ENCODE assay signal across 8 cellular contexts in genomic region chr1:94418664-94419655, GRCh38. TPM values are rescaled to one million over a fixed set of nuclear protein-coding genes. Genes with fewer than 3 reads are reported as not detected.
DNase-seq lines count a peak whose midpoint lies in the region; ATAC-seq and TF ChIP-seq lines count a peak whose summit lies in the region.

No MANE protein-coding gene starts in this region.

- H3K9ac ChIP-seq in GM23248 (peak overlapping the region; percentile 80), parathyroid adenoma (peak overlapping the region; percentile 13)

- H3K4me1 ChIP-seq in GM23248 (ENCODE audit: insufficient read depth): peaks cover 39% of the 10 kb centered on the region
- peaks cover 0 to 57% (median 33%) of the 10 kb centered on the region in 12 donors for H3K4me1 ChIP-seq in heart left ventricle
- H3K4me1 ChIP-seq in parathyroid adenoma: peaks cover 2% of the 10 kb centered on the region

- WGBS in GM23248 (ENCODE audit: low coverage in 1 of 2, low lambda C conversion rate in 2 of 2, missing lambda C conversion rate in 2 of 2), 2 experiments: 3% methylated on average over 39 to 46 of the region's 52 CpGs
- 3 to 4% (median 3%) methylated on average over 48 to 52 of the region's 52 CpGs for WGBS in heart left ventricle, 4 donors

- peak overlapping the region; percentile 79 for H3K4me3 ChIP-seq in GM23248
- H3K4me3 ChIP-seq in NB4 (ENCODE audit: low read depth, low read length): peak overlapping the region; percentile 84
- peak overlapping the region; percentile 63 to 99 (median 86) for H3K4me3 ChIP-seq in heart left ventricle
- H3K4me3 ChIP-seq in parathyroid adenoma (ENCODE audit: low read depth, low read length): peak overlapping the region; percentile 86

- intact Hi-C loops in heart left ventricle (cut with DNase I): loop anchor here in 3 of 10 donors (5.0 to 10.0 kb wide), 3 partner anchors 43 to 813 kb away; partner anchors contain the start of genes ARHGAP29 (in 1 of the 3) and RWDD3 (in 1 of the 3)

- peak overlapping the region; percentile 76 for H3K27ac ChIP-seq in GM23248
- peak overlapping the region; percentile 81 to 97 (median 94) for H3K27ac ChIP-seq in heart left ventricle
- peak overlapping the region; percentile 72 for H3K27ac ChIP-seq in parathyroid adenoma

- H3K9me2 ChIP-seq in GM23248 (ENCODE audit: insufficient read depth): no peaks in the 10 kb centered on the region

- H3K27me3 ChIP-seq in GM23248 (replicated peaks; ENCODE audit: insufficient read depth) (no peaks in the 10 kb centered on the region), heart left ventricle (no peaks in the 10 kb centered on the region), parathyroid adenoma (ENCODE audit: control insufficient read depth, insufficient read depth, low read length) (no peaks in the 10 kb centered on the region)

- no peaks in the 10 kb centered on the region; the same call in 1 of the 2 replicates for H4K20me1 ChIP-seq in GM23248 (ENCODE audit: insufficient read depth)

- H3K4me2 ChIP-seq in GM23248 (ENCODE audit: unreplicated experiment): peak overlapping the region; percentile 80
- H3K4me2 ChIP-seq in parathyroid adenoma (ENCODE audit: low read length): peak overlapping the region; percentile 89

- peaks cover 32% of the 10 kb centered on the region for H3F3A ChIP-seq in GM23248 (ENCODE audit: insufficient read depth)

- ATAC-seq in activated naive CD4-positive, alpha-beta T cell treated with anti-CD3 and anti-CD28 coated beads, Interleukin-2, amount 50 U/mL, for 72 hours: peak; percentile 14 to 24
- ATAC-seq in heart left ventricle: peak in 3 of 4 donors; percentile 10 to 32 (median 30)

- H3K36me3 ChIP-seq in GM23248 (ENCODE audit: low read depth): no peaks in the 10 kb centered on the region
- H3K36me3 ChIP-seq in heart left ventricle: no peaks in the 10 kb centered on the region
- no peaks in the 10 kb centered on the region for H3K36me3 ChIP-seq in parathyroid adenoma (ENCODE audit: control insufficient read depth, insufficient read depth, low read length)

- H3K9me3 ChIP-seq in GM23248 (ENCODE audit: low read depth): no peaks in the 10 kb centered on the region
- no peaks in the 10 kb centered on the region for H3K9me3 ChIP-seq in heart left ventricle
- no peaks in the 10 kb centered on the region for H3K9me3 ChIP-seq in parathyroid adenoma (ENCODE audit: control insufficient read depth, low read length)

- H3K36me3 Mint-ChIP-seq in activated naive CD4-positive, alpha-beta T cell treated with anti-CD3 and anti-CD28 coated beads, Interleukin-2, amount 50 U/mL, for 72 hours: peaks cover 0 to 6% of the 10 kb centered on the region in 2 donors

- H3K27ac Mint-ChIP-seq in activated naive CD4-positive, alpha-beta T cell treated with anti-CD3 and anti-CD28 coated beads, Interleukin-2, amount 50 U/mL, for 72 hours: peak overlapping the region in 1 of 2 donors; percentile 67

- peaks cover 53% of the 10 kb centered on the region for H3K79me2 ChIP-seq in GM23248 (ENCODE audit: insufficient read depth)
- no peaks in the 10 kb centered on the region for H3K79me2 ChIP-seq in parathyroid adenoma

- in situ Hi-C loops in GM23248 (cut with MboI): no loop called here

- H2AFZ ChIP-seq in GM23248: peak overlapping the region; percentile 85
- H2AFZ ChIP-seq in parathyroid adenoma: peak overlapping the region; percentile 96

- TF ChIP-seq POLR2A in NB4 (IDR thresholded peaks at IDR 0.05; ENCODE audit: extremely low read depth, insufficient read length) (no peak), heart left ventricle (IDR thresholded peaks at IDR 0.05) (no peak)

- DNase-seq in NCI-H2227 (lab: John Stamatoyannopoulos, UW; ENCODE audit: unreplicated experiment) (peak; percentile 59), NCI-H2227 treated with DMSO at 0.1 percent for 48 hours (lab: John Stamatoyannopoulos, UW) (no peak), GM23248 (peak; percentile 80), NB4 (ENCODE audit: low read depth) (no peak), heart left ventricle (peak; percentile 55 to 81 (median 66))
- peak in 1 of 2 donors; percentile 58 for DNase-seq in activated naive CD4-positive, alpha-beta T cell treated with anti-CD3 and anti-CD28 coated beads, Interleukin-2, amount 50 U/mL, for 72 hours (ENCODE audit: low spot score in 2 of 2)
- no peak for DNase-seq in activated CD4-positive, CD25-positive, alpha-beta regulatory T cell treated with anti-CD3 and anti-CD28 coated beads, Interleukin-2, amount 50 U/mL, for 72 hours

- TF ChIP-seq CTCF in NB4 (IDR thresholded peaks at IDR 0.05; ENCODE audit: low read depth, low read length) (no peak), heart left ventricle (IDR thresholded peaks at IDR 0.05) (no peak), parathyroid adenoma (IDR thresholded peaks at IDR 0.05) (no peak)

- no peaks in the 10 kb centered on the region for H3K9me3 Mint-ChIP-seq in activated naive CD4-positive, alpha-beta T cell treated with anti-CD3 and anti-CD28 coated beads, Interleukin-2, amount 50 U/mL, for 72 hours

RNA-seq across cellular contexts. Expression of gene ABCD3, which starts 0.8 kb away (rescaled TPM):
- total RNA-seq in GM23248 (2014; rRNA removed; shearing (Covaris generic)): 40.0 and 41.7 TPM in 2 replicates
- polyA plus RNA-seq in GM23248 (2016; fragmentation: Nextera tagmentation; extraction: Ambion mirVana) (31.8 and 32.2 TPM in 2 replicates), heart left ventricle (10 to 100 TPM; 16.2 to 65.0 TPM)
- 10 to 100 TPM; 26.3 to 51.5 TPM for total RNA-seq in activated naive CD4-positive, alpha-beta T cell treated with anti-CD3 and anti-CD28 coated beads, Interleukin-2, amount 50 U/mL, for 72 hours
- 10 to 100 TPM; 29.3 to 94.2 (median 62.1) TPM for total RNA-seq in heart left ventricle

Comparison
In these comparisons a context has a peak if more than half of its experiments do, and no peak if none do; other contexts are left out.
1. DNase-seq: peak in NCI-H2227 (single experiment), GM23248 (single experiment) and heart left ventricle (5 of 5); none in NCI-H2227 treated with DMSO at 0.1 percent for 48 hours (single experiment), NB4 (single experiment) and activated CD4-positive, CD25-positive, alpha-beta regulatory T cell treated with anti-CD3 and anti-CD28 coated beads, Interleukin-2, amount 50 U/mL, for 72 hours (single experiment).
2. Peak in every context shown above with its lines, with median percentiles within 50 percentile points of each other: H3K27ac ChIP-seq and H3K4me3 ChIP-seq.